In genomic region chr13:105991622-105992254, GRCh38 we compare ENCODE assay signal across 11 cellular contexts.
DNase-seq lines count a peak whose midpoint lies in the region; ATAC-seq lines count a peak whose summit lies in the region.
"Had no signal": no experiment of that assay in that cellular context is flagged by ENCODE, and none has a peak within 500 bp of the region (broad histone marks: within the 10 kb centered on the region; RNA-seq: fewer than 3 reads in every experiment).

No MANE protein-coding gene starts in this region.

- no peak overlapping the region for H3K27ac Mint-ChIP-seq in T-helper 17 cell

- H3K4me3 Mint-ChIP-seq in T-helper 17 cell: no peak overlapping the region

- ATAC-seq in T-helper 17 cell (no peak), GM18909 (IDR thresholded peaks at IDR 0.05; ENCODE audit: poor library complexity, unreplicated experiment) (no peak)

- no peaks in the 10 kb centered on the region for H3K9me3 ChIP-seq in T-helper 17 cell (ENCODE audit: control insufficient read depth, low read length, poor library complexity, severe bottlenecking)
- H3K9me3 ChIP-seq: colonic mucosa had no signal

- no peaks in the 10 kb centered on the region for H3K27me3 Mint-ChIP-seq in T-helper 17 cell

- DNase-seq in SKM-1 treated with dmso at 0.1 percent for 144 hours (lab: John Stamatoyannopoulos, UW; ENCODE audit: unreplicated experiment): peak; percentile 19
- DNase-seq in SKM-1 (lab: John Stamatoyannopoulos, UW; ENCODE audit: unreplicated experiment): no peak
- DNase-seq in astrocyte of the hippocampus (ENCODE audit: low read depth, low spot score): peak; percentile 79
- peak; percentile 7 for DNase-seq in left kidney (ENCODE audit: low read depth, low spot score)
- peak; percentile 54 for DNase-seq in ureter (ENCODE audit: low spot score)
- DNase-seq in T-helper 17 cell: no peak
- no peak for DNase-seq in hepatic stellate cell (ENCODE audit: low spot score)
- DNase-seq: colonic mucosa; left cardiac atrium; stimulated activated CD4-positive, alpha-beta T cell treated with anti-CD3 and anti-CD28 coated beads, Interleukin-4, amount 100 ng/mL, for 24 hours had no signal

- no peaks in the 10 kb centered on the region for H3K4me1 Mint-ChIP-seq in T-helper 17 cell

- H3K36me3 Mint-ChIP-seq in T-helper 17 cell (ENCODE audit: low read depth): no peaks in the 10 kb centered on the region

Comparison
In these comparisons a context has a peak if more than half of its experiments do, and no peak if none do; other contexts are left out.
1. DNase-seq: peak in SKM-1 treated with dmso at 0.1 percent for 144 hours (single experiment), astrocyte of the hippocampus (single experiment), left kidney (single experiment) and ureter (single experiment); none in SKM-1 (single experiment), T-helper 17 cell (0 of 3) and hepatic stellate cell (single experiment).